8 cellular contexts compared by ENCODE assay signal in the genomic region with DNA sequence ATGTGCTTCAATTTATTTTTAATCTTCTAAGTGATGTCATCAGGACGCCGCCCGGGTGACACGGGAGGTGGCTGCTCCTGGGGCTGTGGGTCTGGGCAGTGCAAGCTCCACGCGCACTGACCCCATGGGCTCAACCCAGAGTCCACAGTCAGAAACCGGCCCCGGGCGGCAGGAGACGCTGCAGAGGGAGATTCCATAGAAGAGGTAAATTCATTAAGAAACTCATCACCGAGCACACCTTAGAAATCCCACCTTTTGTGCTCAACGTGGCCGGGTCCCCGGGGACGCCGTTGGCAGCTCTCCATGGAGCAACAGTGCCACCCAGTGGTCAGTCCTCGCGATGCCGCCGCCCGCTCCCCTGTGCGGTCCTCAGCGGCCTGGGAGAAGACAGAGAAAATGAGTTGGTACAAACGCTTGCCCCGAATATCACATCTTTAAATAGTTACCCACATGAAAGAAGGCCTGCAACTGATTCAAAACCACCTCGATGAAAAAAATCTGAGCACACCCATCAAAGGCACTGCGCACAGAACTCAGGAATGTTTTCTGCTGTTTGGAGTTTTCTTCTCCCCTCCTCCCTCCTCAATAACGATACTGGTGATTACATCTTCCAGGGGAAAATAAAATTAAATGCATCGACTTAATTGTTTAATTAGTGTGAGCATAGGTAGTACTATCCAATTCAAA.
A peak's percentile ranks its signal among the peaks of the same experiment; 100 is the strongest.
DNase-seq lines count a peak whose midpoint lies in the region; ATAC-seq, FAIRE-seq and TF ChIP-seq lines count a peak whose summit lies in the region.

No MANE protein-coding gene starts in this region.

- peak; percentile 96 for TF ChIP-seq CTCF in HepG2 (CRISPR knock-in tag; IDR thresholded peaks at IDR 0.05)

- no peaks in the 10 kb centered on the region for H3K9me3 ChIP-seq in HepG2 (ENCODE audit: low read length)

- peak; percentile 55 for DNase-seq in AG08396 (ENCODE audit: low spot score)
- peak; percentile 68 to 75 for DNase-seq in NCI-H2081 (lab: John Stamatoyannopoulos, UW)
- peak; percentile 28 for DNase-seq in activated CD4-positive, CD25-positive, alpha-beta regulatory T cell treated with anti-CD3 and anti-CD28 coated beads, Interleukin-2, amount 50 U/mL, for 16 hours (ENCODE audit: low read depth, low spot score)
- peak in 55 of 61 donors; percentile 5 to 76 (median 52) for DNase-seq in caudate nucleus (lab: John Stamatoyannopoulos, UW)
- DNase-seq in HepG2 (ENCODE audit: low spot score) = peak; percentile 21
- peak; percentile 47 to 80 (median 65) for DNase-seq in stimulated activated CD4-positive, alpha-beta T cell treated with anti-CD3 and anti-CD28 coated beads, TNF-alpha, amount 100 ng/mL, for 48 hours (ENCODE audit: low read depth in 3 of 3)

- intact Hi-C loops in HepG2 (cut with micrococcal nuclease; ENCODE audit: unreplicated experiment) = no loop called here

- WGBS in HepG2 (ENCODE audit: low lambda C conversion rate) = 8% methylated on average over 28 of the region's 29 CpGs

- H4K20me1 ChIP-seq in HepG2 (ENCODE audit: insufficient read depth, low read length) = peaks cover 3% of the 10 kb centered on the region; the same call in 1 of the 2 replicates

- no peak for TF ChIP-seq EP300 in HepG2 (IDR thresholded peaks at IDR 0.05; ENCODE audit: low read depth in 2 of 2, low read length in 2 of 2)
- TF ChIP-seq EP300 in HepG2 (CRISPR knock-in tag; IDR thresholded peaks at IDR 0.05; ENCODE audit: borderline replicate concordance) = no peak

- peaks cover 0 to 46% of the 10 kb centered on the region in 2 experiments; a peak in 4 of 5 replicates for H3K27me3 ChIP-seq in HepG2 (ENCODE audit: control insufficient read depth in 1 of 2, insufficient read depth in 2 of 2, low read length in 2 of 2)

- POLR2A ChIA-PET in HepG2 (lab: Yijun Ruan, JAX) = no interaction called here

- H3K4me2 ChIP-seq in HepG2 (ENCODE audit: low read depth, low read length) = 0 out of 2 replicates have a peak overlapping the region, but pooled peaks have one; percentile 9

- TF ChIP-seq RAD21 in HepG2 (CRISPR knock-in tag; IDR thresholded peaks at IDR 0.05) = peak; percentile 96

- no peaks in the 10 kb centered on the region for H3K36me3 ChIP-seq in HepG2 (replicated peaks in 1 of 2; ENCODE audit: control insufficient read depth in 1 of 2, insufficient read depth in 2 of 2, low read length in 2 of 2)

- ATAC-seq in GM18519 (IDR thresholded peaks at IDR 0.05; ENCODE audit: low FRiP score, unreplicated experiment) = peak; percentile 86
- ATAC-seq in HG03025 (IDR thresholded peaks at IDR 0.05; ENCODE audit: low FRiP score, unreplicated experiment) = peak; percentile 79
- ATAC-seq in HepG2 = peak; percentile 95

- no peak overlapping the region for H2AFZ ChIP-seq in HepG2 (ENCODE audit: low read length)

- H3K4me3 ChIP-seq in HepG2 (replicated peaks in 1 of 3; ENCODE audit: insufficient read depth in 1 of 3, low read depth in 2 of 3, low read length in 3 of 3) = no peak overlapping the region

- in situ Hi-C loops in HepG2 (cut with HindIII; ENCODE audit: extremely low pct_ligation_motif_present, low pct_unique_long_range_greater_than_20kb) = loop anchor here (5.0 kb wide), 1 partner anchor 421 kb away; no protein-coding TSS in a partner anchor

- no peak overlapping the region for H3K9ac ChIP-seq in HepG2 (ENCODE audit: insufficient read depth, low read depth, low read length)

- H3K27ac ChIP-seq in caudate nucleus (ENCODE audit: low read depth, low read length) (no peak overlapping the region), HepG2 (ENCODE audit: extremely low read length, insufficient read depth, low read length) (no peak overlapping the region)

- no peaks in the 10 kb centered on the region for H3K79me2 ChIP-seq in HepG2 (ENCODE audit: insufficient read depth, low read length)

- no TSS peak for BruUV-seq in HepG2 (replicated peaks; lab: Mats Ljungman, UMichigan)

- peak; percentile 60 for FAIRE-seq in HepG2 (lab: Jason Lieb, UNC)

- no peak for TF ChIP-seq POLR2A in HepG2 (IDR thresholded peaks at IDR 0.05; ENCODE audit: insufficient read depth in 1 of 2, low read depth in 2 of 2, low read length in 2 of 2)

- H3K4me1 ChIP-seq in HepG2 (ENCODE audit: insufficient read depth, low read length) = no peaks in the 10 kb centered on the region

- CTCF ChIA-PET in HepG2 (lab: Yijun Ruan, JAX; ENCODE audit: low intra/inter-chr PET ratio, low total read pairs) = interaction anchor here (0.7 to 2.1 kb wide), 2 partner anchors 418 to 420 kb away, joined by 3 to 17 read pairs; no protein-coding TSS in a partner anchor

TF ChIP-seq in HepG2, 621 proteins besides CTCF, POLR2A, EP300 and RAD21 (continues in another document):
- TF ChIP-seq, protein P1, sequence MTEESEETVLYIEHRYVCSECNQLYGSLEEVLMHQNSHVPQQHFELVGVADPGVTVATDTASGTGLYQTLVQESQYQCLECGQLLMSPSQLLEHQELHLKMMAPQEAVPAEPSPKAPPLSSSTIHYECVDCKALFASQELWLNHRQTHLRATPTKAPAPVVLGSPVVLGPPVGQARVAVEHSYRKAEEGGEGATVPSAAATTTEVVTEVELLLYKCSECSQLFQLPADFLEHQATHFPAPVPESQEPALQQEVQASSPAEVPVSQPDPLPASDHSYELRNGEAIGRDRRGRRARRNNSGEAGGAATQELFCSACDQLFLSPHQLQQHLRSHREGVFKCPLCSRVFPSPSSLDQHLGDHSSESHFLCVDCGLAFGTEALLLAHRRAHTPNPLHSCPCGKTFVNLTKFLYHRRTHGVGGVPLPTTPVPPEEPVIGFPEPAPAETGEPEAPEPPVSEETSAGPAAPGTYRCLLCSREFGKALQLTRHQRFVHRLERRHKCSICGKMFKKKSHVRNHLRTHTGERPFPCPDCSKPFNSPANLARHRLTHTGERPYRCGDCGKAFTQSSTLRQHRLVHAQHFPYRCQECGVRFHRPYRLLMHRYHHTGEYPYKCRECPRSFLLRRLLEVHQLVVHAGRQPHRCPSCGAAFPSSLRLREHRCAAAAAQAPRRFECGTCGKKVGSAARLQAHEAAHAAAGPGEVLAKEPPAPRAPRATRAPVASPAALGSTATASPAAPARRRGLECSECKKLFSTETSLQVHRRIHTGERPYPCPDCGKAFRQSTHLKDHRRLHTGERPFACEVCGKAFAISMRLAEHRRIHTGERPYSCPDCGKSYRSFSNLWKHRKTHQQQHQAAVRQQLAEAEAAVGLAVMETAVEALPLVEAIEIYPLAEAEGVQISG (CRISPR knock-in tag; IDR thresholded peaks at IDR 0.05) = 0 out of 2 replicates have a peak, but pooled peaks have one; percentile 22
- no peak for TF ChIP-seq THYN1 (CRISPR knock-in tag; IDR thresholded peaks at IDR 0.05; ENCODE audit: borderline replicate concordance, low read depth)
- TF ChIP-seq ZNF12 (CRISPR knock-in tag; IDR thresholded peaks at IDR 0.05) = no peak
- TF ChIP-seq KDM2A (CRISPR knock-in tag; IDR thresholded peaks at IDR 0.05; ENCODE audit: borderline replicate concordance, low read depth) = peak; percentile 85; the same call in 1 of the 2 replicates
- peak; percentile 17; the same call in 1 of the 2 replicates for TF ChIP-seq ZNF263 (CRISPR knock-in tag; IDR thresholded peaks at IDR 0.05)
- TF ChIP-seq, protein P2, sequence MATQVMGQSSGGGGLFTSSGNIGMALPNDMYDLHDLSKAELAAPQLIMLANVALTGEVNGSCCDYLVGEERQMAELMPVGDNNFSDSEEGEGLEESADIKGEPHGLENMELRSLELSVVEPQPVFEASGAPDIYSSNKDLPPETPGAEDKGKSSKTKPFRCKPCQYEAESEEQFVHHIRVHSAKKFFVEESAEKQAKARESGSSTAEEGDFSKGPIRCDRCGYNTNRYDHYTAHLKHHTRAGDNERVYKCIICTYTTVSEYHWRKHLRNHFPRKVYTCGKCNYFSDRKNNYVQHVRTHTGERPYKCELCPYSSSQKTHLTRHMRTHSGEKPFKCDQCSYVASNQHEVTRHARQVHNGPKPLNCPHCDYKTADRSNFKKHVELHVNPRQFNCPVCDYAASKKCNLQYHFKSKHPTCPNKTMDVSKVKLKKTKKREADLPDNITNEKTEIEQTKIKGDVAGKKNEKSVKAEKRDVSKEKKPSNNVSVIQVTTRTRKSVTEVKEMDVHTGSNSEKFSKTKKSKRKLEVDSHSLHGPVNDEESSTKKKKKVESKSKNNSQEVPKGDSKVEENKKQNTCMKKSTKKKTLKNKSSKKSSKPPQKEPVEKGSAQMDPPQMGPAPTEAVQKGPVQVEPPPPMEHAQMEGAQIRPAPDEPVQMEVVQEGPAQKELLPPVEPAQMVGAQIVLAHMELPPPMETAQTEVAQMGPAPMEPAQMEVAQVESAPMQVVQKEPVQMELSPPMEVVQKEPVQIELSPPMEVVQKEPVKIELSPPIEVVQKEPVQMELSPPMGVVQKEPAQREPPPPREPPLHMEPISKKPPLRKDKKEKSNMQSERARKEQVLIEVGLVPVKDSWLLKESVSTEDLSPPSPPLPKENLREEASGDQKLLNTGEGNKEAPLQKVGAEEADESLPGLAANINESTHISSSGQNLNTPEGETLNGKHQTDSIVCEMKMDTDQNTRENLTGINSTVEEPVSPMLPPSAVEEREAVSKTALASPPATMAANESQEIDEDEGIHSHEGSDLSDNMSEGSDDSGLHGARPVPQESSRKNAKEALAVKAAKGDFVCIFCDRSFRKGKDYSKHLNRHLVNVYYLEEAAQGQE (IDR thresholded peaks at IDR 0.05; ENCODE audit: borderline replicate concordance in 1 of 2, low read depth in 1 of 2, low read length in 2 of 2) = no peak

Comparison
In these comparisons a context has a peak if more than half of its experiments do, and no peak if none do; other contexts are left out.
1. DNase-seq: peak in every context shown above with its lines; median percentile 72 in NCI-H2081; 65 in stimulated activated CD4-positive, alpha-beta T cell treated with anti-CD3 and anti-CD28 coated beads, TNF-alpha, amount 100 ng/mL, for 48 hours; 55 in AG08396; 52 in caudate nucleus; 28 in activated CD4-positive, CD25-positive, alpha-beta regulatory T cell treated with anti-CD3 and anti-CD28 coated beads, Interleukin-2, amount 50 U/mL, for 16 hours; 21 in HepG2.